In the genomic region with DNA sequence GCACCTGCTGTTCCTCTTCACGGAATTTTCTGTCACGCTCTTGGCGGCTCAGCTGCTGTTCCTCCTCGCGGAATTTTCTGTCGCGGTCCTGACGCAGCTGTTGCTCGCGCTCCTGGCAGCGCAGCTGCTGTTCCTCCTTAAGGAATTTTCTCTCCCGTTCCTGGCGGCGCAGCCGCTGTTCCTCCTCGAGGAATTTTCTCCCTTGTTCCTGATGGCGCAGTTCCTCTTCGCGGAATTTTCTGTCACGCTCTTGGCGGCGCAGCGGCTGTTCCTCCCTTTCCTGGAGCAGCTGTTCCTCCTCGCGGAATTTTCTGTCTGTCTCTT, we compare ENCODE assay signal across 17 cellular contexts. TPM values are rescaled to one million over a fixed set of nuclear protein-coding genes. Genes with fewer than 3 reads are reported as not detected.
DNase-seq lines count a peak whose midpoint lies in the region; ATAC-seq and TF ChIP-seq lines count a peak whose summit lies in the region.
"Had no signal": no experiment of that assay in that cellular context is flagged by ENCODE, and none has a peak within 500 bp of the region (broad histone marks: within the 10 kb centered on the region; RNA-seq: fewer than 3 reads in every experiment).

No MANE protein-coding gene starts in this region.

- no TSS peak for BruUV-seq in PC-3 (replicated peaks; lab: Mats Ljungman, UMichigan)

- H3K4me1 ChIP-seq in PC-3 (ENCODE audit: insufficient read depth, low read length) (peaks cover 42% of the 10 kb centered on the region), parathyroid adenoma (no peaks in the 10 kb centered on the region)

- H3K4me2 ChIP-seq in PC-3 (ENCODE audit: low read length) (peak overlapping the region; percentile 95), parathyroid adenoma (ENCODE audit: low read length) (peak overlapping the region; percentile 83)

- H3K79me2 ChIP-seq in PC-3 (ENCODE audit: low read length) (no peaks in the 10 kb centered on the region), parathyroid adenoma (no peaks in the 10 kb centered on the region)

- peak overlapping the region; percentile 59 for H3K4me3 ChIP-seq in AG10803 (ENCODE audit: low read length)
- peak overlapping the region; percentile 71 for H3K4me3 ChIP-seq in PC-3 (ENCODE audit: low read length)
- peak overlapping the region; percentile 44 for H3K4me3 ChIP-seq in fibroblast of villous mesenchyme (ENCODE audit: low read depth, low read length)
- peak overlapping the region; percentile 12 for H3K4me3 ChIP-seq in parathyroid adenoma (ENCODE audit: low read depth, low read length)
- H3K4me3 ChIP-seq: K562 had no signal

- peak; percentile 4; the same call in 1 of the 2 replicates for ATAC-seq in PC-3
- no peak for ATAC-seq in stimulated activated naive CD8-positive, alpha-beta T cell treated with anti-CD3 and anti-CD28 coated beads, Interleukin-15, Interleukin-2, amounts not matched to agents 100 U/mL and 50 U/mL, for 24 hours
- ATAC-seq in HG03108 (IDR thresholded peaks at IDR 0.05; ENCODE audit: unreplicated experiment), result no peak
- ATAC-seq: activated naive CD4-positive, alpha-beta T cell treated with anti-CD3 and anti-CD28 coated beads, Interleukin-2, amount 50 U/mL, for 72 hours; K562; T-cell had no signal

- intact Hi-C loops in PC-3 (cut with micrococcal nuclease), result loop anchor here (2.0 kb wide), 1 partner anchor 56 kb away; no protein-coding TSS in a partner anchor

- peaks cover 0 to 2% (median 0%) of the 10 kb centered on the region in 6 donors for H3K9me3 Mint-ChIP-seq in immature natural killer cell
- H3K9me3 Mint-ChIP-seq: stimulated activated naive CD8-positive, alpha-beta T cell treated with anti-CD3 and anti-CD28 coated beads, Interleukin-15, Interleukin-2, amounts not matched to agents 100 ng/mL and 50 ng/mL, for 24 hours; T-cell had no signal

- no peaks in the 10 kb centered on the region for H3K36me3 ChIP-seq in PC-3 (ENCODE audit: low read depth, low read length)
- no peaks in the 10 kb centered on the region for H3K36me3 ChIP-seq in parathyroid adenoma (ENCODE audit: control insufficient read depth, insufficient read depth, low read length)

- H2AFZ ChIP-seq in PC-3 (ENCODE audit: low read length) (peak overlapping the region; percentile 91), parathyroid adenoma (no peak overlapping the region)

- no peaks in the 10 kb centered on the region for H3K9me2 ChIP-seq in PC-3 (replicated peaks; ENCODE audit: low read length)

- no peak overlapping the region for H3K9ac ChIP-seq in PC-3 (ENCODE audit: low read length)
- no peak overlapping the region for H3K9ac ChIP-seq in parathyroid adenoma

- POLR2A ChIA-PET in PC-3 (lab: Charles Lee; ENCODE audit: unreplicated experiment), result no interaction called here

- peaks cover 8 to 28% (median 11%) of the 10 kb centered on the region in 3 donors for H3K27me3 Mint-ChIP-seq in immature natural killer cell (ENCODE audit: low read depth in 3 of 3)

- no peaks in the 10 kb centered on the region for H4K20me1 ChIP-seq in PC-3 (ENCODE audit: low read length)

- H3K27me3 ChIP-seq in PC-3 (ENCODE audit: low read length), result peaks cover 98% of the 10 kb centered on the region
- peaks cover 11% of the 10 kb centered on the region for H3K27me3 ChIP-seq in parathyroid adenoma (ENCODE audit: control insufficient read depth, insufficient read depth, low read length)

- H3K27ac ChIP-seq in PC-3 (ENCODE audit: low read length) (no peak overlapping the region), parathyroid adenoma (no peak overlapping the region)

- peak; percentile 1 for DNase-seq in AG10803 (ENCODE audit: low read depth)
- DNase-seq in PC-3, result no peak
- no peak for DNase-seq in fibroblast of villous mesenchyme (ENCODE audit: low read depth)
- DNase-seq in stimulated activated naive CD8-positive, alpha-beta T cell treated with anti-CD3 and anti-CD28 coated beads, Interleukin-15, Interleukin-2, amounts not matched to agents 100 U/mL and 50 U/mL, for 24 hours, result no peak
- DNase-seq in immature natural killer cell, result no peak
- no peak for DNase-seq in NCI-H1930 (lab: John Stamatoyannopoulos, UW)
- DNase-seq: DMS79, NCI-H510A treated with DMSO at 0.1 percent for 48 hours, T-cell had no signal

- CTCF ChIA-PET in PC-3 (lab: Charles Lee), result interaction anchor here (0.6 to 0.8 kb wide), 2 partner anchors 32 to 350 kb away, joined by 3 to 6 read pairs; no protein-coding TSS in a partner anchor

- H3K27ac Mint-ChIP-seq in immature natural killer cell, result no peak overlapping the region

- peaks cover 0 to 2% of the 10 kb centered on the region in 2 donors for H3K4me1 Mint-ChIP-seq in immature natural killer cell
- H3K4me1 Mint-ChIP-seq: T-cell had no signal

- peaks cover 0 to 4% (median 0%) of the 10 kb centered on the region in 3 donors for H3K36me3 Mint-ChIP-seq in immature natural killer cell
- H3K36me3 Mint-ChIP-seq: activated naive CD4-positive, alpha-beta T cell treated with anti-CD3 and anti-CD28 coated beads, Interleukin-2, amount 50 U/mL, for 72 hours; T-cell had no signal

- no peaks in the 10 kb centered on the region for H3F3A ChIP-seq in PC-3 (ENCODE audit: low read length, unreplicated experiment)

- no peak overlapping the region for H3K4me3 Mint-ChIP-seq in immature natural killer cell
- H3K4me3 Mint-ChIP-seq: stimulated activated naive CD8-positive, alpha-beta T cell treated with anti-CD3 and anti-CD28 coated beads, Interleukin-15, Interleukin-2, amounts not matched to agents 100 ng/mL and 50 ng/mL, for 24 hours; T-cell had no signal

- H3K9me3 ChIP-seq in PC-3 (ENCODE audit: low read length), result no peaks in the 10 kb centered on the region
- no peaks in the 10 kb centered on the region for H3K9me3 ChIP-seq in parathyroid adenoma (ENCODE audit: control insufficient read depth, low read length)

- TF ChIP-seq CTCF in AG10803 (conservative IDR thresholded peaks at IDR 0.05; ENCODE audit: low read length) (no peak), PC-3 (conservative IDR thresholded peaks at IDR 0.05; ENCODE audit: low read depth, low read length) (no peak), fibroblast of villous mesenchyme (IDR thresholded peaks at IDR 0.05; ENCODE audit: insufficient read depth, low read depth, low read length) (no peak), parathyroid adenoma (IDR thresholded peaks at IDR 0.05) (no peak)

RNA-seq across cellular contexts. Expression of a gene that starts 6.4 kb away (rescaled TPM):
- total RNA-seq in PC-3 (2014; rRNA removed) (not detected in 2 replicates), fibroblast of villous mesenchyme (under 0.01 TPM in 1 of 2 replicates, not detected in the other)
- polyA plus RNA-seq in immature natural killer cell, result not detected
- total RNA-seq: K562 had no signal
- polyA plus RNA-seq: BJ, K562 had no signal

RNA-seq across cellular contexts. Expression of a gene that starts 20.0 kb away (rescaled TPM):
- not detected in 2 replicates for total RNA-seq in PC-3 (2014; rRNA removed)
- not detected in 2 replicates for total RNA-seq in fibroblast of villous mesenchyme
- polyA plus RNA-seq in immature natural killer cell, result not detected
- total RNA-seq: activated naive CD4-positive, alpha-beta T cell treated with anti-CD3 and anti-CD28 coated beads, Interleukin-2, amount 50 U/mL, for 72 hours; K562; lung microvascular endothelial cell; sciatic nerve; T-cell had no signal
- polyA plus RNA-seq: BJ, K562 had no signal

RNA-seq across cellular contexts. Expression of a gene that starts 50.2 kb away (rescaled TPM):
- total RNA-seq in PC-3 (2014; rRNA removed) (not detected in 2 replicates), fibroblast of villous mesenchyme (not detected in 2 replicates)
- polyA plus RNA-seq in immature natural killer cell, result not detected
- total RNA-seq: activated naive CD4-positive, alpha-beta T cell treated with anti-CD3 and anti-CD28 coated beads, Interleukin-2, amount 50 U/mL, for 72 hours; K562; lung microvascular endothelial cell; sciatic nerve; T-cell had no signal
- polyA plus RNA-seq: BJ, K562 had no signal

Comparison
In these comparisons a context has a peak if more than half of its experiments do, and no peak if none do; other contexts are left out.
1. H3K4me3 ChIP-seq: peak in every context shown above with its lines; median percentile 71 in PC-3; 59 in AG10803; 44 in fibroblast of villous mesenchyme; 12 in parathyroid adenoma.